In the genomic region with DNA sequence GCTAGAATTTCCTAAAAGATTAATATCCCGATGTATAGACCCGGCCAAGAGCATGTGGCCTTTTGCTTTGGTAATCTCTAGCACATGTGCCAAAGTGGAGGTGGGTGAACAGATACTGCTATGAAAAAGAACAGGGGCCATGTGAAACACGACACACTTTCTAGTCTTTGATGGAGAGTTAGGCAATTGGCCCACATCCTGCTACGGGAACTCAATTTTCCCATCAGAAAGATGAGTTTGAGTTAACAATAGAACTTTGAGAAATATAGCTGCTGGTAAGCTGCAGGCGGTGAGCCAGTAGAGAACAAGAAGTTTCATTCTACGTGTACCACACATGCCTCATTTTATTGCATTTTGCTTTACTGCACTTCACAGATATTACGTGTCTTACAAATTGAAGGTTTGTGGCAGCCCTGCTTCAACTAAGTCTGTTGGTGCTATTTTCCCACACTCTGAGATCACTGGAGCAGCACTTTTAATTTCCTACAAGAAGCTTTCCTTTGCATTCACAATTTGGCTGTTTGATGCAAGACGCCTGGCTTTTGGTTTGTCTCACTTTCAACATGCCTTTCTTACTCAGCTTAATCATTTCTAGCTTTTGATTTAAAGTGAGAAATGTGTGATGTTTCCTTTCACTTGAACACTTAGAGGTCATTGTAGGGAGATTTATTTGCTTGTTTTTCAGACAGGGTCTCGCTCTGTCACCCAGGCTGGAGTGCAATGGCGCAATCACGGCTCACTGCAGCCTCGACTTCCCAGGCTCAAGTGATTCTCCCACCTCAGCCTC, we compare ENCODE assay signal across 12 cellular contexts. TPM values are rescaled to one million over a fixed set of nuclear protein-coding genes. Genes with fewer than 3 reads are reported as not detected.
DNase-seq lines count a peak whose midpoint lies in the region; ATAC-seq, FAIRE-seq and TF ChIP-seq lines count a peak whose summit lies in the region.
"Had no signal": no experiment of that assay in that cellular context is flagged by ENCODE, and none has a peak within 500 bp of the region (broad histone marks: within the 10 kb centered on the region; RNA-seq: fewer than 3 reads in every experiment).

No MANE protein-coding gene starts in this region.

- 59 to 68% (median 66%) methylated on average over 12 of the region's 12 CpGs for WGBS in spleen, 5 donors

- no peaks in the 10 kb centered on the region for H3K27me3 ChIP-seq in spleen (replicated peaks in 1 of 7)
- H3K27me3 ChIP-seq: ascending aorta, pancreas had no signal

- H3K9me3 ChIP-seq in spleen: no peaks in the 10 kb centered on the region
- H3K9me3 ChIP-seq: ascending aorta, pancreas had no signal

- H3K4me3 ChIP-seq in GM12864 (ENCODE audit: low read depth, low read length) (no peak overlapping the region), spleen (no peak overlapping the region)
- H3K4me3 ChIP-seq: ascending aorta, pancreas had no signal

- TF ChIP-seq POLR2A in spleen (IDR thresholded peaks at IDR 0.05) (no peak), erythroblast (IDR thresholded peaks at IDR 0.05; ENCODE audit: low read length) (no peak)

- H3K4me1 ChIP-seq in spleen: peaks cover 0 to 39% (median 6%) of the 10 kb centered on the region in 6 donors
- H3K4me1 ChIP-seq: ascending aorta, pancreas had no signal

- no peak for TF ChIP-seq CTCF in GM12864 (IDR thresholded peaks at IDR 0.05; ENCODE audit: low read depth, low read length, missing control alignments)
- no peak for TF ChIP-seq CTCF in spleen (IDR thresholded peaks at IDR 0.05 in 8 of 11, conservative IDR thresholded peaks at IDR 0.05 in 3 of 11)

- DNase-seq in GM12864 (ENCODE audit: low read depth) (peak; percentile 70), GM19239 (ENCODE audit: insufficient read length, low spot score) (peak; percentile 24), caudate nucleus (lab: John Stamatoyannopoulos, UW) (peak in 15 of 61 donors; percentile 13 to 86 (median 33)), spleen (no peak), NCI-H187 treated with DMSO at 0.1 percent for 48 hours (lab: John Stamatoyannopoulos, UW) (no peak), erythroblast (lab: John Stamatoyannopoulos, UW) (no peak), G401 (ENCODE audit: low spot score) (no peak)
- DNase-seq: CD8-positive, alpha-beta memory T cell; pancreas had no signal

- FAIRE-seq in GM19239 (lab: Jason Lieb, UNC): peak; percentile 99
- FAIRE-seq: pancreas had no signal

- peaks cover 0 to 78% (median 6%) of the 10 kb centered on the region in 6 donors for H3K36me3 ChIP-seq in spleen
- H3K36me3 ChIP-seq: pancreas had no signal

- peak; percentile 65 for ATAC-seq in HG03280 (IDR thresholded peaks at IDR 0.05; ENCODE audit: unreplicated experiment)
- ATAC-seq: pancreas had no signal

- intact Hi-C loops in spleen (cut with DNase I; ENCODE audit: low total_unique reads): no loop called here

- H3K27ac ChIP-seq in caudate nucleus (ENCODE audit: low read depth, low read length) (peak overlapping the region; percentile 52), spleen (no peak overlapping the region)
- H3K27ac ChIP-seq: ascending aorta had no signal

- in situ Hi-C loops in G401 (cut with HindIII; ENCODE audit: low sequenced_read_pairs): no loop called here

RNA-seq across cellular contexts. Expression of a gene that starts 46.3 kb away (rescaled TPM):
- total RNA-seq in spleen: under 1 TPM in 2 of 7 donors, not detected in 5; 0.13 to 0.47 TPM
- under 1 TPM in 1 of 3 donors, not detected in 2; 0.06 TPM for polyA plus RNA-seq in spleen
- total RNA-seq in G401 (2014; rRNA removed; shearing (Covaris generic)): 0.14 and 0.62 TPM in 2 replicates
- total RNA-seq: ascending aorta; CD8-positive, alpha-beta memory T cell; MCF 10A; pancreas had no signal
- polyA plus RNA-seq: CD8-positive, alpha-beta memory T cell; pancreas had no signal

Comparison
In these comparisons a context has a peak if more than half of its experiments do, and no peak if none do; other contexts are left out.
1. DNase-seq: peak in GM12864 (single experiment) and GM19239 (single experiment); none in spleen (single experiment), NCI-H187 treated with DMSO at 0.1 percent for 48 hours (single experiment), erythroblast (0 of 2) and G401 (single experiment).